Comparison of ENCODE assay signal across 9 cellular contexts in the genomic region with DNA sequence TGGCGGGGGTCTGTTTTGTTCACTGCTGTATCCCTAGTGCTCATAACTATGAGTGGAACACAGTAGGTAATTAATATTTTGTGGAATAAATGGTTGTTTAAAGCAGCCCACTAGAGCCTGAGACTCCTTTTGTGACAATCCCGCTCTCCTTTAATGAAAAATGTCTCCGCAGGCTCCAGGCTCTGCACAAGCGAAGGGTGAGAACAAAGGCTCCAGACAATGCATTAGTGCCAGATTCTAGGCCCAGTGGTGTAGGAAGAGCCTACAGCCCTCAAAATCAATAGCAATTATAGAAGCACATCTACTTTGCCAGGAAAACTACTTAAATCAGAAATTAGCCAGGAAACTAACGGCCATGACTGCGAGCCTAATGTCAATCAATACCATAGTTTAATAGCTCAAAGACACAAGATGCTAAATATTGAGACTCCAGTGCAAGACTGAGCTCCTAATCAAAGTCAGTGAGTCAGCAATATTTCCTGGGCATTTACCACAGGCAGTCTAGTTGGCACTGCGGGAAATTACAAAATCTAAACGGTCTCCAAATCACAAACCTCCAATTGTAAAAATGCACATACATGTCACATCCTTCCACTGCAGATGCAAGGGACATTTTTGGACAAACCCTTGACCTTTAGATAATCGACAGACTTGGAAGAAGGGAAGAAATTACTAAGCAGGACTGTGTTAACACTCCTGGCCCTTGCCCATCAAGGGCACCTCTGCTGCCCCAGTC. TPM values are rescaled to one million over a fixed set of nuclear protein-coding genes. Genes with fewer than 3 reads are reported as not detected.
DNase-seq lines count a peak whose midpoint lies in the region; ATAC-seq and TF ChIP-seq lines count a peak whose summit lies in the region.
"Had no signal": no experiment of that assay in that cellular context is flagged by ENCODE, and none has a peak within 500 bp of the region (broad histone marks: within the 10 kb centered on the region; RNA-seq: fewer than 3 reads in every experiment).

No MANE protein-coding gene starts in this region.

- CTCF ChIA-PET in activated CD4-positive, alpha-beta memory T cell treated with anti-CD3 and anti-CD28 coated beads, Interleukin-2, amount 10 ng/mL, durations not matched to agents 7 days and 5 days (lab: Charles Lee) = interaction anchor here (0.6 to 5.5 kb wide), 2 partner anchors 34 to 833 kb away, joined by 5 to 24 read pairs; a partner anchor contains a TSS
- CTCF ChIA-PET in activated CD4-positive, alpha-beta memory T cell treated with anti-CD3 and anti-CD28 coated beads for 36 hours (lab: Charles Lee) = no interaction called here
- CTCF ChIA-PET in WTC11 (lab: Charles Lee) = interaction anchor here (1.3 kb wide), 1 partner anchor 41 kb away, joined by 3 read pairs; no protein-coding TSS in a partner anchor

- TF ChIP-seq CTCF in kidney epithelial cell (IDR thresholded peaks at IDR 0.05; ENCODE audit: insufficient read depth, low read length, poor library complexity, severe bottlenecking) (no peak), transverse colon (IDR thresholded peaks at IDR 0.05) (no peak), WTC11 (IDR thresholded peaks at IDR 0.05) (no peak)

- POLR2A ChIA-PET in activated CD4-positive, alpha-beta memory T cell treated with anti-CD3 and anti-CD28 coated beads, Interleukin-2, amount 10 ng/mL, durations not matched to agents 7 days and 5 days (lab: Charles Lee) = interaction anchor here (0.7 to 1.5 kb wide), 5 partner anchors 10 to 709 kb away, joined by 3 to 5 read pairs (median 4); no protein-coding TSS in a partner anchor
- POLR2A ChIA-PET in activated CD4-positive, alpha-beta memory T cell treated with anti-CD3 and anti-CD28 coated beads for 36 hours (lab: Charles Lee) = no interaction called here
- POLR2A ChIA-PET in WTC11 (lab: Charles Lee) = no interaction called here

- H3K4me3 ChIP-seq in kidney epithelial cell (ENCODE audit: low read depth, low read length) = peak overlapping the region; percentile 98
- peak overlapping the region in 2 of 4 donors; percentile 81 to 94 for H3K4me3 ChIP-seq in transverse colon
- H3K4me3 ChIP-seq: BLaER1 had no signal

- no peak for ATAC-seq in activated naive CD8-positive, alpha-beta T cell treated with anti-CD3 and anti-CD28 coated beads, Interleukin-2, amount 50 U/mL, for 24 hours
- ATAC-seq in WTC11 = no peak
- ATAC-seq in GM21423 (IDR thresholded peaks at IDR 0.05; ENCODE audit: unreplicated experiment) = no peak

- H3K4me3 Mint-ChIP-seq in activated CD4-positive, alpha-beta memory T cell treated with anti-CD3 and anti-CD28 coated beads, Interleukin-2, amount 10 ng/mL, durations not matched to agents 7 days and 5 days = peak overlapping the region; percentile 26
- no peak overlapping the region for H3K4me3 Mint-ChIP-seq in activated CD4-positive, alpha-beta memory T cell treated with anti-CD3 and anti-CD28 coated beads for 36 hours
- peak overlapping the region; percentile 65 for H3K4me3 Mint-ChIP-seq in activated naive CD8-positive, alpha-beta T cell treated with anti-CD3 and anti-CD28 coated beads, Interleukin-2, amount 50 U/mL, for 24 hours
- no peak overlapping the region for H3K4me3 Mint-ChIP-seq in WTC11

- WGBS in transverse colon (ENCODE audit: low coverage in 1 of 2), 2 donors = 76 to 87% methylated on average over 6 to 9 of the region's 9 CpGs

- H3K27me3 ChIP-seq in kidney epithelial cell (ENCODE audit: control insufficient read depth, insufficient read depth, low read length) (no peaks in the 10 kb centered on the region), transverse colon (no peaks in the 10 kb centered on the region)
- H3K27me3 ChIP-seq: BLaER1 had no signal

- no peak for TF ChIP-seq EP300 in transverse colon (IDR thresholded peaks at IDR 0.05; ENCODE audit: low read depth)

- peaks cover 4% of the 10 kb centered on the region for H3K27me3 Mint-ChIP-seq in activated CD4-positive, alpha-beta memory T cell treated with anti-CD3 and anti-CD28 coated beads, Interleukin-2, amount 10 ng/mL, durations not matched to agents 7 days and 5 days
- H3K27me3 Mint-ChIP-seq in activated CD4-positive, alpha-beta memory T cell treated with anti-CD3 and anti-CD28 coated beads for 36 hours = peaks cover 2% of the 10 kb centered on the region
- peaks cover 5% of the 10 kb centered on the region for H3K27me3 Mint-ChIP-seq in activated naive CD8-positive, alpha-beta T cell treated with anti-CD3 and anti-CD28 coated beads, Interleukin-2, amount 50 U/mL, for 24 hours
- peaks cover 17% of the 10 kb centered on the region for H3K27me3 Mint-ChIP-seq in WTC11 (ENCODE audit: low read depth)

- in situ Hi-C loops in transverse colon (cut with MboI; ENCODE audit: low pct_ligation_motif_present in 1 of 4, low pct_unique_long_range_greater_than_20kb in 1 of 4, low sequenced_read_pairs in 3 of 4) = no loop called here

- no peak overlapping the region for H3K27ac Mint-ChIP-seq in activated CD4-positive, alpha-beta memory T cell treated with anti-CD3 and anti-CD28 coated beads, Interleukin-2, amount 10 ng/mL, durations not matched to agents 7 days and 5 days
- H3K27ac Mint-ChIP-seq in activated CD4-positive, alpha-beta memory T cell treated with anti-CD3 and anti-CD28 coated beads for 36 hours = no peak overlapping the region
- H3K27ac Mint-ChIP-seq in activated naive CD8-positive, alpha-beta T cell treated with anti-CD3 and anti-CD28 coated beads, Interleukin-2, amount 50 U/mL, for 24 hours = no peak overlapping the region
- H3K27ac Mint-ChIP-seq in WTC11 = no peak overlapping the region

- peak overlapping the region; percentile 97 to 99 (median 98) for H3K27ac ChIP-seq in transverse colon
- H3K27ac ChIP-seq: BLaER1 had no signal

- TF ChIP-seq POLR2A in transverse colon (IDR thresholded peaks at IDR 0.05) = no peak

- intact Hi-C loops in activated CD4-positive, alpha-beta memory T cell treated with anti-CD3 and anti-CD28 coated beads for 36 hours (cut with micrococcal nuclease) = loop anchor here (2.0 to 10.0 kb wide), 2 partner anchors 187 to 299 kb away; no protein-coding TSS in a partner anchor
- intact Hi-C loops in transverse colon (cut with DNase I; ENCODE audit: low total_unique reads) = no loop called here

- H3K4me1 Mint-ChIP-seq in activated CD4-positive, alpha-beta memory T cell treated with anti-CD3 and anti-CD28 coated beads, Interleukin-2, amount 10 ng/mL, durations not matched to agents 7 days and 5 days = peaks cover 77% of the 10 kb centered on the region
- H3K4me1 Mint-ChIP-seq in activated CD4-positive, alpha-beta memory T cell treated with anti-CD3 and anti-CD28 coated beads for 36 hours (ENCODE audit: low read depth) = peaks cover 65% of the 10 kb centered on the region
- H3K4me1 Mint-ChIP-seq in activated naive CD8-positive, alpha-beta T cell treated with anti-CD3 and anti-CD28 coated beads, Interleukin-2, amount 50 U/mL, for 24 hours = peaks cover 67% of the 10 kb centered on the region
- peaks cover 74% of the 10 kb centered on the region for H3K4me1 Mint-ChIP-seq in WTC11

- H3K9me3 Mint-ChIP-seq in activated CD4-positive, alpha-beta memory T cell treated with anti-CD3 and anti-CD28 coated beads, Interleukin-2, amount 10 ng/mL, durations not matched to agents 7 days and 5 days = no peaks in the 10 kb centered on the region
- H3K9me3 Mint-ChIP-seq in activated CD4-positive, alpha-beta memory T cell treated with anti-CD3 and anti-CD28 coated beads for 36 hours = no peaks in the 10 kb centered on the region
- no peaks in the 10 kb centered on the region for H3K9me3 Mint-ChIP-seq in activated naive CD8-positive, alpha-beta T cell treated with anti-CD3 and anti-CD28 coated beads, Interleukin-2, amount 50 U/mL, for 24 hours
- H3K9me3 Mint-ChIP-seq in WTC11 = no peaks in the 10 kb centered on the region

- H3K9me3 ChIP-seq in transverse colon = no peaks in the 10 kb centered on the region
- H3K9me3 ChIP-seq: BLaER1 had no signal

- peaks cover 62% of the 10 kb centered on the region for H3K36me3 Mint-ChIP-seq in activated CD4-positive, alpha-beta memory T cell treated with anti-CD3 and anti-CD28 coated beads, Interleukin-2, amount 10 ng/mL, durations not matched to agents 7 days and 5 days (ENCODE audit: low read depth)
- H3K36me3 Mint-ChIP-seq in activated CD4-positive, alpha-beta memory T cell treated with anti-CD3 and anti-CD28 coated beads for 36 hours = peaks cover 20% of the 10 kb centered on the region
- H3K36me3 Mint-ChIP-seq in activated naive CD8-positive, alpha-beta T cell treated with anti-CD3 and anti-CD28 coated beads, Interleukin-2, amount 50 U/mL, for 24 hours (ENCODE audit: low read depth) = peaks cover 21% of the 10 kb centered on the region
- no peaks in the 10 kb centered on the region for H3K36me3 Mint-ChIP-seq in WTC11

- H3K4me1 ChIP-seq in transverse colon = peaks cover 44 to 75% (median 68%) of the 10 kb centered on the region in 4 donors

- H3K36me3 ChIP-seq in kidney epithelial cell (ENCODE audit: control insufficient read depth, insufficient read depth, low read length) = peaks cover 3% of the 10 kb centered on the region
- peaks cover 0 to 5% (median 0%) of the 10 kb centered on the region in 4 donors for H3K36me3 ChIP-seq in transverse colon

- no peak for DNase-seq in activated CD4-positive, alpha-beta memory T cell treated with anti-CD3 and anti-CD28 coated beads, Interleukin-2, amount 10 ng/mL, durations not matched to agents 7 days and 5 days
- DNase-seq in activated CD4-positive, alpha-beta memory T cell treated with anti-CD3 and anti-CD28 coated beads for 36 hours = no peak
- no peak for DNase-seq in activated naive CD8-positive, alpha-beta T cell treated with anti-CD3 and anti-CD28 coated beads, Interleukin-2, amount 50 U/mL, for 24 hours
- no peak for DNase-seq in kidney epithelial cell (ENCODE audit: low read depth)
- no peak for DNase-seq in transverse colon
- DNase-seq in WTC11 (ENCODE audit: low spot score) = no peak
- DNase-seq in middle frontal gyrus (ENCODE audit: extremely low spot score, low spot score) = no peak

TF ChIP-seq in WTC11, 78 proteins besides CTCF, POLR2A, EP300 and RAD21 (continues in another document):
- no peak for TF ChIP-seq ETV6 (CRISPR knock-in tag; IDR thresholded peaks at IDR 0.05)
- no peak for TF ChIP-seq JAZF1 (CRISPR knock-in tag; IDR thresholded peaks at IDR 0.05)
- no peak for TF ChIP-seq MYBL2 (CRISPR knock-in tag; IDR thresholded peaks at IDR 0.05)
- TF ChIP-seq GRHL2 (CRISPR knock-in tag; IDR thresholded peaks at IDR 0.05; ENCODE audit: insufficient replicate concordance, severe bottlenecking) = no peak
- no peak for TF ChIP-seq GTF2I (CRISPR knock-in tag; conservative IDR thresholded peaks at IDR 0.05)

RNA-seq across cellular contexts. Expression of a gene that starts 2.3 kb away (rescaled TPM):
- 100 to 1,000 TPM; 558 to 566 TPM for total RNA-seq in activated CD4-positive, alpha-beta memory T cell treated with anti-CD3 and anti-CD28 coated beads, Interleukin-2, amount 10 ng/mL, durations not matched to agents 7 days and 5 days
- 100 to 1,000 TPM; 131 to 132 TPM for total RNA-seq in activated CD4-positive, alpha-beta memory T cell treated with anti-CD3 and anti-CD28 coated beads for 36 hours
- 2,658 and 2,688 TPM in 2 replicates for total RNA-seq in kidney epithelial cell
- total RNA-seq in transverse colon = 100 to 1,000 TPM; 487 to 718 (median 620) TPM
- total RNA-seq in WTC11 (2021) = 116 to 152 TPM (median 119 TPM) in 3 replicates

Comparison
In these comparisons a context has a peak if more than half of its experiments do, and no peak if none do; other contexts are left out.
1. H3K4me3 Mint-ChIP-seq: peak in activated CD4-positive, alpha-beta memory T cell treated with anti-CD3 and anti-CD28 coated beads, Interleukin-2, amount 10 ng/mL, durations not matched to agents 7 days and 5 days (single experiment) and activated naive CD8-positive, alpha-beta T cell treated with anti-CD3 and anti-CD28 coated beads, Interleukin-2, amount 50 U/mL, for 24 hours (single experiment); none in activated CD4-positive, alpha-beta memory T cell treated with anti-CD3 and anti-CD28 coated beads for 36 hours (single experiment) and WTC11 (single experiment).